ENCODE assay signal across 9 cellular contexts in the genomic region with DNA sequence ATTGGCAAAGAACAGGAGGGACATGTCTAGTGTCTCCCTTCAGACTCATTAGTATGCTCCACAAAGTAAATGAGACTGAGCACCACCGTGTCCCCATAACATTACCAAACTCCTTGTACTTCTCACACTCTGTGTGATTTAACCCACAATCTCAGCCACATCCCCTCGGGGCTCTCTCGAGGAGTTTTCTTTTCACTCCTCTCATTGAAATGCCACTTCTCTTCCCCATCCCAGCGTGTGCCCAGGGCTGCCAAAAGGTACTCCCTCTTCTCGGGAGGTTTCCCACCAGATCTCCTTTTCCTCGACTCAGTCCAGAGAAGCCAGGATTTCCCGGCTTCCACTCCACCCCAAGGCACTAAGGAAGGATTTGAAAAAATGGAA. TPM values are rescaled to one million over a fixed set of nuclear protein-coding genes. Genes with fewer than 3 reads are reported as not detected.
A peak's percentile ranks its signal among the peaks of the same experiment; 100 is the strongest.
DNase-seq lines count a peak whose midpoint lies in the region; ATAC-seq, FAIRE-seq and TF ChIP-seq lines count a peak whose summit lies in the region.
"Had no signal": no experiment of that assay in that cellular context is flagged by ENCODE, and none has a peak within 500 bp of the region (broad histone marks: within the 10 kb centered on the region; RNA-seq: fewer than 3 reads in every experiment).

No MANE protein-coding gene starts in this region.

- peaks cover 56% of the 10 kb centered on the region for H3K27me3 Mint-ChIP-seq in activated naive CD4-positive, alpha-beta T cell treated with anti-CD3 and anti-CD28 coated beads, Interleukin-2, amount 10 ng/mL, durations not matched to agents 7 days and 5 days

- H3K27ac ChIP-seq in small intestine (ENCODE audit: low read depth in 1 of 2, low read length in 1 of 2) = peak overlapping the region; percentile 69 to 72
- H3K27ac ChIP-seq: HL-60 had no signal

- H3K4me3 Mint-ChIP-seq in activated naive CD4-positive, alpha-beta T cell treated with anti-CD3 and anti-CD28 coated beads, Interleukin-2, amount 10 ng/mL, durations not matched to agents 7 days and 5 days = peak overlapping the region; percentile 64

- H3K36me3 ChIP-seq in small intestine (ENCODE audit: control insufficient read depth in 2 of 2, insufficient read depth in 2 of 2, low read length in 2 of 2) = no peaks in the 10 kb centered on the region

- DNase-seq in Ammon's horn (ENCODE audit: low spot score) (peak; percentile 25), HFF-Myc (ENCODE audit: extremely low read depth, low read depth) (no peak), hepatic stellate cell (ENCODE audit: low spot score) (peak; percentile 31), small intestine (peak; percentile 25), putamen (ENCODE audit: low spot score) (no peak), posterior vena cava (ENCODE audit: low spot score) (no peak)
- no peak for DNase-seq in activated naive CD4-positive, alpha-beta T cell treated with anti-CD3 and anti-CD28 coated beads, Interleukin-2, amount 10 ng/mL, durations not matched to agents 7 days and 5 days

- CTCF ChIA-PET in activated naive CD4-positive, alpha-beta T cell treated with anti-CD3 and anti-CD28 coated beads, Interleukin-2, amount 10 ng/mL, durations not matched to agents 7 days and 5 days (lab: Charles Lee) = interaction anchor here (0.6 to 1.2 kb wide), 2 partner anchors 38 to 1655 kb away, joined by 3 read pairs; no protein-coding TSS in a partner anchor

- H3K27ac Mint-ChIP-seq in activated naive CD4-positive, alpha-beta T cell treated with anti-CD3 and anti-CD28 coated beads, Interleukin-2, amount 10 ng/mL, durations not matched to agents 7 days and 5 days = peak overlapping the region; percentile 2

- H3K9me3 Mint-ChIP-seq in activated naive CD4-positive, alpha-beta T cell treated with anti-CD3 and anti-CD28 coated beads, Interleukin-2, amount 10 ng/mL, durations not matched to agents 7 days and 5 days = no peaks in the 10 kb centered on the region

- H3K9me3 ChIP-seq in small intestine (ENCODE audit: control insufficient read depth, low read depth) = no peaks in the 10 kb centered on the region

- no peaks in the 10 kb centered on the region for H3K27me3 ChIP-seq in small intestine (ENCODE audit: control insufficient read depth in 2 of 2, insufficient read depth in 2 of 2, low read length in 2 of 2)

- 1 to 3% (median 1%) methylated on average over 7 of the region's 7 CpGs for WGBS in small intestine, 3 donors

- peaks cover 0 to 4% of the 10 kb centered on the region in 2 donors for H3K4me1 ChIP-seq in small intestine (ENCODE audit: control insufficient read depth in 2 of 2, insufficient read depth in 1 of 2, low read depth in 1 of 2, low read length in 1 of 2)

- intact Hi-C loops in posterior vena cava (cut with DNase I) = loop anchor here in 1 of 2 donors (5.0 kb wide), 1 partner anchor 65 kb away; no protein-coding TSS in a partner anchor

- no peak for TF ChIP-seq CTCF in HFF-Myc (IDR thresholded peaks at IDR 0.05; ENCODE audit: low read depth, low read length, missing control alignments)

- no peaks in the 10 kb centered on the region for H3K36me3 Mint-ChIP-seq in activated naive CD4-positive, alpha-beta T cell treated with anti-CD3 and anti-CD28 coated beads, Interleukin-2, amount 10 ng/mL, durations not matched to agents 7 days and 5 days

- no peak for ATAC-seq in HG03460 (IDR thresholded peaks at IDR 0.05; ENCODE audit: unreplicated experiment)

- peak overlapping the region; percentile 80 for H3K4me3 ChIP-seq in HFF-Myc (replicated peaks; ENCODE audit: low read depth, low read length)
- peak overlapping the region; percentile 74 to 98 for H3K4me3 ChIP-seq in small intestine (ENCODE audit: low read depth in 1 of 2, low read length in 2 of 2)

- H3K4me1 Mint-ChIP-seq in activated naive CD4-positive, alpha-beta T cell treated with anti-CD3 and anti-CD28 coated beads, Interleukin-2, amount 10 ng/mL, durations not matched to agents 7 days and 5 days = peaks cover 14% of the 10 kb centered on the region

- no peak for FAIRE-seq in small intestine (lab: Jason Lieb, UNC)

RNA-seq across cellular contexts. Expression of gene RBFOX2, which starts 1.1 kb away (rescaled TPM):
- polyA plus RNA-seq in small intestine = 10 to 100 TPM; 12.3 to 34.7 (median 13.0) TPM
- total RNA-seq in posterior vena cava = 100 to 1,000 TPM; 114 to 124 TPM

Comparison
In these comparisons a context has a peak if more than half of its experiments do, and no peak if none do; other contexts are left out.
1. DNase-seq: peak in Ammon's horn (single experiment), hepatic stellate cell (single experiment) and small intestine (single experiment); none in HFF-Myc (single experiment), activated naive CD4-positive, alpha-beta T cell treated with anti-CD3 and anti-CD28 coated beads, Interleukin-2, amount 10 ng/mL, durations not matched to agents 7 days and 5 days (single experiment), putamen (single experiment) and posterior vena cava (single experiment).